In genomic region chr20:51801220-51801991, GRCh38 we compare ENCODE assay signal across 1 cellular context.
TF ChIP-seq lines count a peak whose summit lies in the region.

No MANE protein-coding gene starts in this region.

TF ChIP-seq in GM12878, 131 proteins besides CTCF, POLR2A, EP300 and RAD21:
- TF ChIP-seq ZNF384 (IDR thresholded peaks at IDR 0.05; ENCODE audit: borderline replicate concordance, low read depth, low read length) (no peak), ZBTB11 (CRISPR knock-in tag; IDR thresholded peaks at IDR 0.05) (no peak), BMI1 (IDR thresholded peaks at IDR 0.05; ENCODE audit: borderline replicate concordance) (no peak), MLLT1 (IDR thresholded peaks at IDR 0.05) (no peak), KDM1A (IDR thresholded peaks at IDR 0.05; ENCODE audit: borderline replicate concordance) (no peak), ZBTB40 (IDR thresholded peaks at IDR 0.05; ENCODE audit: borderline replicate concordance) (no peak)
